11 cellular contexts compared by ENCODE assay signal in the genomic region with DNA sequence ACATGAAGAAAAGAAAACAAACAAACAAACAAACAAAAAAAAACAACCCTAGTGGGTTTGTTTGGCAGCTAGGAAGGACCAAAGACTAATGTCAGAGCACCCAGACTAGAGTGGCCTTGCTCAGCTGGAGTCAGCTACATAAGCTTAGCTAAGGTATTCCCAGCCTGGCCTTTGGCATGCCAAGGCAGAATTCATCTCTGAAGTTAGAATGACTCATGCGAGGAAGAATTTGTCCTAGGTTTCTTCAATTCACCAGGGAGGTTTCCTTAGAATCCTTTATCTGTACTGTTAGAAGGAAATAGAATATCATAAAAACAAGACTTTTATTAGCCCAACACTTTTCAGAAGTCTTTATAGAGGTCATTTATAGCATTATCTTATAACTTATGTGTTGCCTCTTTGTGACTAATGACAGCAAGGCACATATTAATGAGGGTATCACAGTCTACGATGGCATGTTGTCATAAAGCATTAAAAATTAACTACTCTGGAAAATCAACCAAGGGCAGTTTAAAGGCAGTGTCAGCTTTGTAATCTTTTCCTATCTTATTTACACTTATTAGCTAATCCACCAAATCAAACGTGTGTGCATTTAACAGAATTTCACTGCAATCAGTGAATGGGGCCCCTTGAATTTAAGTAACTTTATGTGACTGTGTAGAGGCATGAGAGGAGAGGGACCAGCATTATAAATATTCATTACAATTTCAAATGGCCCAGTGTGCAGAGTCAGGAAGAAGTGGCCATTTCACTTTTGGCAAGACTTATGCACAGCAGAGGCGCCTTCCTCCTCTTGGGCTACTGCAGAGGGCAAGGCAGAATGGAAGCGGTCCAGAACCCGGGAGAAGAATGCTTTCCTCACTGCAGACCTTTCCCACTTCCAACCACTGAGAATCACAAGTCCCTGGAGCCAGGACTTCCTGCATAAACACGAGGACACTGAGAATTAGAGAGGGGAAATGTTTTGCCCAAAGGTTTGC. TPM values are rescaled to one million over a fixed set of nuclear protein-coding genes. Genes with fewer than 3 reads are reported as not detected.
DNase-seq lines count a peak whose midpoint lies in the region; ATAC-seq, FAIRE-seq and TF ChIP-seq lines count a peak whose summit lies in the region.
"Had no signal": no experiment of that assay in that cellular context is flagged by ENCODE, and none has a peak within 500 bp of the region (broad histone marks: within the 10 kb centered on the region; RNA-seq: fewer than 3 reads in every experiment).

No MANE protein-coding gene starts in this region.

- no peak overlapping the region for H3K4me3 ChIP-seq in AG04450 (ENCODE audit: low read depth, low read length)

- TF ChIP-seq RAD21 in Ishikawa (IDR thresholded peaks at IDR 0.05; ENCODE audit: low read depth), result no peak

- H3K27me3 ChIP-seq in AG04450 (ENCODE audit: control insufficient read depth, insufficient read depth, low read length), result peaks cover 7% of the 10 kb centered on the region

- no peak for FAIRE-seq in GM19239 (lab: Jason Lieb, UNC)

- DNase-seq in AG04450 (ENCODE audit: low read depth, low spot score) (peak; percentile 36), dermis blood vessel endothelial cell (peak; percentile 58), left lobe of liver (ENCODE audit: low spot score) (no peak), GM19239 (ENCODE audit: insufficient read length, low spot score) (no peak), GM19238 (ENCODE audit: insufficient read length, low spot score) (no peak), GOT3 (lab: John Stamatoyannopoulos, UW) (no peak)
- DNase-seq in activated CD4-positive, alpha-beta T cell treated with anti-CD3 and anti-CD28 coated beads for 4 hours, result no peak
- DNase-seq: NCI-H2029 treated with DMSO at 0.1 percent for 48 hours, T1000 had no signal

- no peaks in the 10 kb centered on the region for H3K9me3 ChIP-seq in AG04450 (ENCODE audit: control insufficient read depth, insufficient read depth, low read length)

- no peak for TF ChIP-seq CTCF in AG04450 (IDR thresholded peaks at IDR 0.05; ENCODE audit: low read depth, low read length)

- peak; percentile 65 for ATAC-seq in left lobe of liver

- no peak overlapping the region for H3K27ac ChIP-seq in AG04450 (ENCODE audit: low read depth, low read length)

- CTCF ChIA-PET in AG04450 (lab: Charles Lee), result interaction anchor here (2.3 to 3.6 kb wide), 2 partner anchors 102 to 108 kb away, joined by 9 to 33 read pairs; no protein-coding TSS in a partner anchor

- POLR2A ChIA-PET in AG04450 (lab: Yijun Ruan, JAX), result no interaction called here

- TF ChIP-seq EP300 in Ishikawa (IDR thresholded peaks at IDR 0.05; ENCODE audit: borderline replicate concordance), result no peak

TF ChIP-seq in Ishikawa, 13 proteins besides CTCF, POLR2A, EP300 and RAD21:
- TF ChIP-seq TEAD4 (IDR thresholded peaks at IDR 0.05) (peak; percentile 58), YY1 (IDR thresholded peaks at IDR 0.05; ENCODE audit: low read depth) (no peak)
TF ChIP-seq in Ishikawa: peak in this region for 1.

RNA-seq across cellular contexts. Expression of gene SLC5A1, which starts 36.3 kb away (rescaled TPM):
- polyA plus RNA-seq in AG04450 (2011; rRNA removed), result not detected in 2 replicates
- not detected in 2 replicates for polyA minus RNA-seq in AG04450 (2011; rRNA and poly(A)+ RNA removed)
- not detected in 2 replicates for total RNA-seq in dermis blood vessel endothelial cell
- total RNA-seq in left lobe of liver, result 1.9 TPM
- polyA plus RNA-seq: CD14-positive monocyte had no signal

Comparison
In these comparisons a context has a peak if more than half of its experiments do, and no peak if none do; other contexts are left out.
1. DNase-seq: peak in AG04450 (single experiment) and dermis blood vessel endothelial cell (single experiment); none in left lobe of liver (single experiment), GM19239 (single experiment), GM19238 (single experiment), activated CD4-positive, alpha-beta T cell treated with anti-CD3 and anti-CD28 coated beads for 4 hours (0 of 2) and GOT3 (single experiment).